Comparison of ENCODE assay signal across 1 cellular context in genomic region chr15:44663410-44664272, GRCh38.
A peak's percentile ranks its signal among the peaks of the same experiment; 100 is the strongest.
TF ChIP-seq lines count a peak whose summit lies in the region.

A gene with protein sequence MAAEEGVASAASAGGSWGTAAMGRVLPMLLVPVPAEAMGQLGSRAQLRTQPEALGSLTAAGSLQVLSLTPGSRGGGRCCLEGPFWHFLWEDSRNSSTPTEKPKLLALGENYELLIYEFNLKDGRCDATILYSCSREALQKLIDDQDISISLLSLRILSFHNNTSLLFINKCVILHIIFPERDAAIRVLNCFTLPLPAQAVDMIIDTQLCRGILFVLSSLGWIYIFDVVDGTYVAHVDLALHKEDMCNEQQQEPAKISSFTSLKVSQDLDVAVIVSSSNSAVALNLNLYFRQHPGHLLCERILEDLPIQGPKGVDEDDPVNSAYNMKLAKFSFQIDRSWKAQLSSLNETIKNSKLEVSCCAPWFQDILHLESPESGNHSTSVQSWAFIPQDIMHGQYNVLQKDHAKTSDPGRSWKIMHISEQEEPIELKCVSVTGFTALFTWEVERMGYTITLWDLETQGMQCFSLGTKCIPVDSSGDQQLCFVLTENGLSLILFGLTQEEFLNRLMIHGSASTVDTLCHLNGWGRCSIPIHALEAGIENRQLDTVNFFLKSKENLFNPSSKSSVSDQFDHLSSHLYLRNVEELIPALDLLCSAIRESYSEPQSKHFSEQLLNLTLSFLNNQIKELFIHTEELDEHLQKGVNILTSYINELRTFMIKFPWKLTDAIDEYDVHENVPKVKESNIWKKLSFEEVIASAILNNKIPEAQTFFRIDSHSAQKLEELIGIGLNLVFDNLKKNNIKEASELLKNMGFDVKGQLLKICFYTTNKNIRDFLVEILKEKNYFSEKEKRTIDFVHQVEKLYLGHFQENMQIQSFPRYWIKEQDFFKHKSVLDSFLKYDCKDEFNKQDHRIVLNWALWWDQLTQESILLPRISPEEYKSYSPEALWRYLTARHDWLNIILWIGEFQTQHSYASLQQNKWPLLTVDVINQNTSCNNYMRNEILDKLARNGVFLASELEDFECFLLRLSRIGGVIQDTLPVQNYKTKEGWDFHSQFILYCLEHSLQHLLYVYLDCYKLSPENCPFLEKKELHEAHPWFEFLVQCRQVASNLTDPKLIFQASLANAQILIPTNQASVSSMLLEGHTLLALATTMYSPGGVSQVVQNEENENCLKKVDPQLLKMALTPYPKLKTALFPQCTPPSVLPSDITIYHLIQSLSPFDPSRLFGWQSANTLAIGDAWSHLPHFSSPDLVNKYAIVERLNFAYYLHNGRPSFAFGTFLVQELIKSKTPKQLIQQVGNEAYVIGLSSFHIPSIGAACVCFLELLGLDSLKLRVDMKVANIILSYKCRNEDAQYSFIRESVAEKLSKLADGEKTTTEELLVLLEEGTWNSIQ (N-terminal part only) (minus strand): TSS chr15:44663662. CDS start chr15:44663647, 15 bp downstream.

TF ChIP-seq in K562, 482 proteins besides CTCF, POLR2A, EP300 and RAD21 (continued from another document):
- TF ChIP-seq ZBTB40 (IDR thresholded peaks at IDR 0.05) (peak; percentile 93), ZBTB40 (CRISPR knock-in tag; IDR thresholded peaks at IDR 0.05) (0 out of 2 replicates have a peak, but pooled peaks have one; percentile 40), USF2 (CRISPR knock-in tag; IDR thresholded peaks at IDR 0.05) (peak; percentile 87), SRSF7 (optimal IDR thresholded peaks at IDR 0.05; ENCODE audit: low read depth, low read length) (no peak), PHB (CRISPR knock-in tag; IDR thresholded peaks at IDR 0.05) (no peak), HEY1 (CRISPR knock-in tag; IDR thresholded peaks at IDR 0.05; ENCODE audit: borderline replicate concordance) (no peak), PHF20 (IDR thresholded peaks at IDR 0.05; ENCODE audit: partially characterized antibody) (peak; percentile 67), CBFA2T2 (conservative IDR thresholded peaks at IDR 0.05) (0 out of 2 replicates have a peak, but pooled peaks have one; percentile 2), ELF2 (CRISPR knock-in tag; IDR thresholded peaks at IDR 0.05) (peak; percentile 14; the same call in 1 of the 2 replicates), HDAC3 (IDR thresholded peaks at IDR 0.05; ENCODE audit: borderline replicate concordance, partially characterized antibody) (no peak), ELF4 (CRISPR knock-in tag; IDR thresholded peaks at IDR 0.05) (no peak), IRF1 (CRISPR knock-in tag; IDR thresholded peaks at IDR 0.05; ENCODE audit: borderline replicate concordance) (peak; percentile 82; the same call in 1 of the 2 replicates), CCAR2 (IDR thresholded peaks at IDR 0.05; ENCODE audit: low read depth, low read length) (no peak), C11orf30 (IDR thresholded peaks at IDR 0.05; ENCODE audit: low read depth) (peak; percentile 75), CEBPG (CRISPR knock-in tag; IDR thresholded peaks at IDR 0.05) (no peak), CEBPG (tag; conservative IDR thresholded peaks at IDR 0.05 in 1 of 2, IDR thresholded peaks at IDR 0.05 in 1 of 2) (no peak), POLR3G (IDR thresholded peaks at IDR 0.05; ENCODE audit: extremely low read depth, insufficient read length, insufficient replicate concordance) (no peak), YBX1 (IDR thresholded peaks at IDR 0.05) (no peak), TCF3 (CRISPR knock-in tag; IDR thresholded peaks at IDR 0.05) (peak; percentile 33; the same call in 1 of the 2 replicates), JUND (IDR thresholded peaks at IDR 0.05; ENCODE audit: borderline replicate concordance, low read depth, low read length) (peak; percentile 65), JUND (tag; IDR thresholded peaks at IDR 0.05; ENCODE audit: borderline replicate concordance, low read depth, low read length) (peak; percentile 69; the same call in 1 of the 3 replicates)
- TF ChIP-seq, protein P1, sequence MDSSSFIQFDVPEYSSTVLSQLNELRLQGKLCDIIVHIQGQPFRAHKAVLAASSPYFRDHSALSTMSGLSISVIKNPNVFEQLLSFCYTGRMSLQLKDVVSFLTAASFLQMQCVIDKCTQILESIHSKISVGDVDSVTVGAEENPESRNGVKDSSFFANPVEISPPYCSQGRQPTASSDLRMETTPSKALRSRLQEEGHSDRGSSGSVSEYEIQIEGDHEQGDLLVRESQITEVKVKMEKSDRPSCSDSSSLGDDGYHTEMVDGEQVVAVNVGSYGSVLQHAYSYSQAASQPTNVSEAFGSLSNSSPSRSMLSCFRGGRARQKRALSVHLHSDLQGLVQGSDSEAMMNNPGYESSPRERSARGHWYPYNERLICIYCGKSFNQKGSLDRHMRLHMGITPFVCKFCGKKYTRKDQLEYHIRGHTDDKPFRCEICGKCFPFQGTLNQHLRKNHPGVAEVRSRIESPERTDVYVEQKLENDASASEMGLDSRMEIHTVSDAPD (CRISPR knock-in tag; IDR thresholded peaks at IDR 0.05), result peak; percentile 51; the same call in 1 of the 2 replicates
- TF ChIP-seq, protein P2, sequence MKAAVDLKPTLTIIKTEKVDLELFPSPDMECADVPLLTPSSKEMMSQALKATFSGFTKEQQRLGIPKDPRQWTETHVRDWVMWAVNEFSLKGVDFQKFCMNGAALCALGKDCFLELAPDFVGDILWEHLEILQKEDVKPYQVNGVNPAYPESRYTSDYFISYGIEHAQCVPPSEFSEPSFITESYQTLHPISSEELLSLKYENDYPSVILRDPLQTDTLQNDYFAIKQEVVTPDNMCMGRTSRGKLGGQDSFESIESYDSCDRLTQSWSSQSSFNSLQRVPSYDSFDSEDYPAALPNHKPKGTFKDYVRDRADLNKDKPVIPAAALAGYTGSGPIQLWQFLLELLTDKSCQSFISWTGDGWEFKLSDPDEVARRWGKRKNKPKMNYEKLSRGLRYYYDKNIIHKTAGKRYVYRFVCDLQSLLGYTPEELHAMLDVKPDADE (conservative IDR thresholded peaks at IDR 0.05; ENCODE audit: control insufficient read depth, low read depth, low read length), result peak; percentile 49
- TF ChIP-seq, protein P3, sequence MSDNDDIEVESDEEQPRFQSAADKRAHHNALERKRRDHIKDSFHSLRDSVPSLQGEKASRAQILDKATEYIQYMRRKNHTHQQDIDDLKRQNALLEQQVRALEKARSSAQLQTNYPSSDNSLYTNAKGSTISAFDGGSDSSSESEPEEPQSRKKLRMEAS (CRISPR knock-in tag; IDR thresholded peaks at IDR 0.05), result peak; percentile 99
TF ChIP-seq in K562: peak in this region for 237.
